Comparison of ENCODE assay signal across 1 cellular context in the genomic region with DNA sequence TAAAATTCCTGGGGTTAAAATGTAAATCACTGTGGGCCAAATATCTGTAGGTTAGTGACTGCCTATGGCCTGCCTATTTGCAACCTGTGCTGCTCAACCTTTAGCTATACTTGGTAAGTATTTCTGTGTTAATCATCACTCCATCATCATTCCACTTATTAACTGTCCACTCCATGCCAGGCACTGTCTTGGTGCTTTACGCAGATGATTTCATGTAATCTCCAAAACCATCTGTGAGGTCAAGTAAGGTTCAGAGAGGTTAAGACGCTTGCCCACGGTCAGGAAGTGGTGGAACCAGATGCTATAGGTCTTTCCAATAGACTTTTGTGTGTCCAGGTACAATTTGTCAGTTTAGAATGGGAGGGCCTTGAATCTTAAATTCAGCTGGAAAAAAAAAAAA.
TF ChIP-seq lines count a peak whose summit lies in the region.

No MANE protein-coding gene starts in this region.

TF ChIP-seq in K562, 482 proteins besides CTCF, POLR2A, EP300 and RAD21 (continued from another document):
- TF ChIP-seq, protein P1, sequence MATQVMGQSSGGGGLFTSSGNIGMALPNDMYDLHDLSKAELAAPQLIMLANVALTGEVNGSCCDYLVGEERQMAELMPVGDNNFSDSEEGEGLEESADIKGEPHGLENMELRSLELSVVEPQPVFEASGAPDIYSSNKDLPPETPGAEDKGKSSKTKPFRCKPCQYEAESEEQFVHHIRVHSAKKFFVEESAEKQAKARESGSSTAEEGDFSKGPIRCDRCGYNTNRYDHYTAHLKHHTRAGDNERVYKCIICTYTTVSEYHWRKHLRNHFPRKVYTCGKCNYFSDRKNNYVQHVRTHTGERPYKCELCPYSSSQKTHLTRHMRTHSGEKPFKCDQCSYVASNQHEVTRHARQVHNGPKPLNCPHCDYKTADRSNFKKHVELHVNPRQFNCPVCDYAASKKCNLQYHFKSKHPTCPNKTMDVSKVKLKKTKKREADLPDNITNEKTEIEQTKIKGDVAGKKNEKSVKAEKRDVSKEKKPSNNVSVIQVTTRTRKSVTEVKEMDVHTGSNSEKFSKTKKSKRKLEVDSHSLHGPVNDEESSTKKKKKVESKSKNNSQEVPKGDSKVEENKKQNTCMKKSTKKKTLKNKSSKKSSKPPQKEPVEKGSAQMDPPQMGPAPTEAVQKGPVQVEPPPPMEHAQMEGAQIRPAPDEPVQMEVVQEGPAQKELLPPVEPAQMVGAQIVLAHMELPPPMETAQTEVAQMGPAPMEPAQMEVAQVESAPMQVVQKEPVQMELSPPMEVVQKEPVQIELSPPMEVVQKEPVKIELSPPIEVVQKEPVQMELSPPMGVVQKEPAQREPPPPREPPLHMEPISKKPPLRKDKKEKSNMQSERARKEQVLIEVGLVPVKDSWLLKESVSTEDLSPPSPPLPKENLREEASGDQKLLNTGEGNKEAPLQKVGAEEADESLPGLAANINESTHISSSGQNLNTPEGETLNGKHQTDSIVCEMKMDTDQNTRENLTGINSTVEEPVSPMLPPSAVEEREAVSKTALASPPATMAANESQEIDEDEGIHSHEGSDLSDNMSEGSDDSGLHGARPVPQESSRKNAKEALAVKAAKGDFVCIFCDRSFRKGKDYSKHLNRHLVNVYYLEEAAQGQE (CRISPR knock-in tag; IDR thresholded peaks at IDR 0.05; ENCODE audit: low read depth): no peak
- TF ChIP-seq NBN (IDR thresholded peaks at IDR 0.05; ENCODE audit: low read depth) (no peak), ZFP1 (CRISPR knock-in tag; IDR thresholded peaks at IDR 0.05) (no peak), RCOR1 (IDR thresholded peaks at IDR 0.05; ENCODE audit: borderline replicate concordance in 1 of 2, low read depth in 2 of 2, low read length in 2 of 2) (no peak), BRD9 (IDR thresholded peaks at IDR 0.05; ENCODE audit: low read depth, partially characterized antibody) (no peak), SREBF2 (CRISPR knock-in tag; IDR thresholded peaks at IDR 0.05) (no peak), TEAD4 (IDR thresholded peaks at IDR 0.05; ENCODE audit: low read length) (peak; percentile 53; the same call in 1 of the 2 replicates), TEAD4 (CRISPR knock-in tag; IDR thresholded peaks at IDR 0.05; ENCODE audit: borderline replicate concordance) (no peak), MECOM (CRISPR knock-in tag; IDR thresholded peaks at IDR 0.05) (no peak), MEIS2 (IDR thresholded peaks at IDR 0.05; ENCODE audit: partially characterized antibody) (peak; percentile 47), ZNF282 (CRISPR knock-in tag; IDR thresholded peaks at IDR 0.05) (no peak), CBFA2T3 (IDR thresholded peaks at IDR 0.05) (peak; percentile 45), NR2C2 (CRISPR knock-in tag; IDR thresholded peaks at IDR 0.05) (0 out of 2 replicates have a peak, but pooled peaks have one; percentile 33), NR2C2 (tag; IDR thresholded peaks at IDR 0.05) (no peak), FOSL1 (tag; conservative IDR thresholded peaks at IDR 0.05) (no peak), TCF3 (CRISPR knock-in tag; IDR thresholded peaks at IDR 0.05) (peak; percentile 35), ZNF707 (CRISPR knock-in tag; conservative IDR thresholded peaks at IDR 0.05) (no peak)
- TF ChIP-seq, protein P2, sequence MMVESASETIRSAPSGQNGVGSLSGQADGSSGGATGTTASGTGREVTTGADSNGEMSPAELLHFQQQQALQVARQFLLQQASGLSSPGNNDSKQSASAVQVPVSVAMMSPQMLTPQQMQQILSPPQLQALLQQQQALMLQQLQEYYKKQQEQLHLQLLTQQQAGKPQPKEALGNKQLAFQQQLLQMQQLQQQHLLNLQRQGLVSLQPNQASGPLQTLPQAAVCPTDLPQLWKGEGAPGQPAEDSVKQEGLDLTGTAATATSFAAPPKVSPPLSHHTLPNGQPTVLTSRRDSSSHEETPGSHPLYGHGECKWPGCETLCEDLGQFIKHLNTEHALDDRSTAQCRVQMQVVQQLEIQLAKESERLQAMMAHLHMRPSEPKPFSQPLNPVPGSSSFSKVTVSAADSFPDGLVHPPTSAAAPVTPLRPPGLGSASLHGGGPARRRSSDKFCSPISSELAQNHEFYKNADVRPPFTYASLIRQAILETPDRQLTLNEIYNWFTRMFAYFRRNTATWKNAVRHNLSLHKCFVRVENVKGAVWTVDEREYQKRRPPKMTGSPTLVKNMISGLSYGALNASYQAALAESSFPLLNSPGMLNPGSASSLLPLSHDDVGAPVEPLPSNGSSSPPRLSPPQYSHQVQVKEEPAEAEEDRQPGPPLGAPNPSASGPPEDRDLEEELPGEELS (CRISPR knock-in tag; IDR thresholded peaks at IDR 0.05; ENCODE audit: borderline replicate concordance): no peak
- TF ChIP-seq, protein P3, sequence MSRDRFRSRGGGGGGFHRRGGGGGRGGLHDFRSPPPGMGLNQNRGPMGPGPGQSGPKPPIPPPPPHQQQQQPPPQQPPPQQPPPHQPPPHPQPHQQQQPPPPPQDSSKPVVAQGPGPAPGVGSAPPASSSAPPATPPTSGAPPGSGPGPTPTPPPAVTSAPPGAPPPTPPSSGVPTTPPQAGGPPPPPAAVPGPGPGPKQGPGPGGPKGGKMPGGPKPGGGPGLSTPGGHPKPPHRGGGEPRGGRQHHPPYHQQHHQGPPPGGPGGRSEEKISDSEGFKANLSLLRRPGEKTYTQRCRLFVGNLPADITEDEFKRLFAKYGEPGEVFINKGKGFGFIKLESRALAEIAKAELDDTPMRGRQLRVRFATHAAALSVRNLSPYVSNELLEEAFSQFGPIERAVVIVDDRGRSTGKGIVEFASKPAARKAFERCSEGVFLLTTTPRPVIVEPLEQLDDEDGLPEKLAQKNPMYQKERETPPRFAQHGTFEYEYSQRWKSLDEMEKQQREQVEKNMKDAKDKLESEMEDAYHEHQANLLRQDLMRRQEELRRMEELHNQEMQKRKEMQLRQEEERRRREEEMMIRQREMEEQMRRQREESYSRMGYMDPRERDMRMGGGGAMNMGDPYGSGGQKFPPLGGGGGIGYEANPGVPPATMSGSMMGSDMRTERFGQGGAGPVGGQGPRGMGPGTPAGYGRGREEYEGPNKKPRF (IDR thresholded peaks at IDR 0.05; ENCODE audit: low read depth, low read length): no peak
- TF ChIP-seq, protein P4, sequence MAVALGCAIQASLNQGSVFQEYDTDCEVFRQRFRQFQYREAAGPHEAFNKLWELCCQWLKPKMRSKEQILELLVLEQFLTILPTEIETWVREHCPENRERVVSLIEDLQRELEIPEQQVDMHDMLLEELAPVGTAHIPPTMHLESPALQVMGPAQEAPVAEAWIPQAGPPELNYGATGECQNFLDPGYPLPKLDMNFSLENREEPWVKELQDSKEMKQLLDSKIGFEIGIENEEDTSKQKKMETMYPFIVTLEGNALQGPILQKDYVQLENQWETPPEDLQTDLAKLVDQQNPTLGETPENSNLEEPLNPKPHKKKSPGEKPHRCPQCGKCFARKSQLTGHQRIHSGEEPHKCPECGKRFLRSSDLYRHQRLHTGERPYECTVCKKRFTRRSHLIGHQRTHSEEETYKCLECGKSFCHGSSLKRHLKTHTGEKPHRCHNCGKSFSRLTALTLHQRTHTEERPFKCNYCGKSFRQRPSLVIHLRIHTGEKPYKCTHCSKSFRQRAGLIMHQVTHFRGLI (CRISPR knock-in tag; IDR thresholded peaks at IDR 0.05): no peak
- TF ChIP-seq, protein P5, sequence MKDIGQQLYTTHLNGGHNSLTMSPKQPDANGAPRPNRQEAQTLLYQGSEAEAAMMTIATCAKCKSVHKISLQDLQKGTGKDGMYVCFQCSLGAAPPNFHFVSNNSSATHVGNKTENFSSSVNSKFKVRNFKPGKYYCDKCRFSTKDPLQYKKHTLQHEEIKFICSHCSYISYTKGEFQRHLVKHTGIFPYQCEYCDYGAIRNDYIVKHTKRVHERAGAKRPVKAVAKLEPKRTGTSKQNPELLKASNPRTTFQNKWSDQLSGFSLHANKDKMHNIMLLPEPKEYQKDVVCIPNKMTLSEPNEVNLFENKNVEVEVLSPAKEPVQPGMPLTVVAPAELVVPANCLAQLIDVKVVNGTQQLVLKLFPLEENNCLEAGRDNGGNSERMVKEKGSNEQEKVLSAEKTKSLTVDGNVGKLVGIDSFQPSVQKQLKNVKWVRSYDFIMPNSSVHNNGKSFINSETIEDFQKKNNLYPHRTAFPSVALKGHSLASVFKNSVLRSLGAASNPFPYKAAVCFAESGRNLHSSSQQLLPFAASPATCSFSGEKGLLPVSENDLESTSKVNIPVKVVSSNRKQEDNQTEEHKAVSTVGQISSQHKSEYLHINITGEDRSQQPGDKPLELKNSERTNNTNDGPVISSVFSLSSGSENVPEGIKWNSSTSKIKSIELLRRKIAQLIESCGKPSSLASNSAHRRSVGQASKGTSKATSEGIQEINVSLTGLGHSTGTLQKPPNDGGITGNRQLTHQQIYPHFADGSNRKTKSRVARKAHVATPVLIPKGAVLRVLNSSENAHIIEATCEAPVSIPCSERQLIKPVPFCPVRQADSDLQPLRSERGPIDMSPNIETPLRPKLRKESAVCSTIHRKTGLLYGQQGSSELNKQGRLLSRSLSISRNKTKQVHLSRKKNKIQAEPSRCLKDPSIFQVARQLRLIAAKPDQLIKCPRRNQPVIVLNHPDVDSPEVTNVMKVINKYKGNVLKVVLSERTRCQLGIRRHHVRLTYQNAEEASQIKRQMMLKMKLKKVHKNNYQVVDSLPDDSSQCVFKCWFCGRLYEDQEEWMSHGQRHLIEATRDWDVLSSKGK (CRISPR knock-in tag; IDR thresholded peaks at IDR 0.05): no peak
- TF ChIP-seq, protein P6, sequence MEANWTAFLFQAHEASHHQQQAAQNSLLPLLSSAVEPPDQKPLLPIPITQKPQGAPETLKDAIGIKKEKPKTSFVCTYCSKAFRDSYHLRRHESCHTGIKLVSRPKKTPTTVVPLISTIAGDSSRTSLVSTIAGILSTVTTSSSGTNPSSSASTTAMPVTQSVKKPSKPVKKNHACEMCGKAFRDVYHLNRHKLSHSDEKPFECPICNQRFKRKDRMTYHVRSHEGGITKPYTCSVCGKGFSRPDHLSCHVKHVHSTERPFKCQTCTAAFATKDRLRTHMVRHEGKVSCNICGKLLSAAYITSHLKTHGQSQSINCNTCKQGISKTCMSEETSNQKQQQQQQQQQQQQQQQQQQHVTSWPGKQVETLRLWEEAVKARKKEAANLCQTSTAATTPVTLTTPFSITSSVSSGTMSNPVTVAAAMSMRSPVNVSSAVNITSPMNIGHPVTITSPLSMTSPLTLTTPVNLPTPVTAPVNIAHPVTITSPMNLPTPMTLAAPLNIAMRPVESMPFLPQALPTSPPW (CRISPR knock-in tag; IDR thresholded peaks at IDR 0.05): no peak
